1 cellular context compared by ENCODE assay signal in the genomic region with DNA sequence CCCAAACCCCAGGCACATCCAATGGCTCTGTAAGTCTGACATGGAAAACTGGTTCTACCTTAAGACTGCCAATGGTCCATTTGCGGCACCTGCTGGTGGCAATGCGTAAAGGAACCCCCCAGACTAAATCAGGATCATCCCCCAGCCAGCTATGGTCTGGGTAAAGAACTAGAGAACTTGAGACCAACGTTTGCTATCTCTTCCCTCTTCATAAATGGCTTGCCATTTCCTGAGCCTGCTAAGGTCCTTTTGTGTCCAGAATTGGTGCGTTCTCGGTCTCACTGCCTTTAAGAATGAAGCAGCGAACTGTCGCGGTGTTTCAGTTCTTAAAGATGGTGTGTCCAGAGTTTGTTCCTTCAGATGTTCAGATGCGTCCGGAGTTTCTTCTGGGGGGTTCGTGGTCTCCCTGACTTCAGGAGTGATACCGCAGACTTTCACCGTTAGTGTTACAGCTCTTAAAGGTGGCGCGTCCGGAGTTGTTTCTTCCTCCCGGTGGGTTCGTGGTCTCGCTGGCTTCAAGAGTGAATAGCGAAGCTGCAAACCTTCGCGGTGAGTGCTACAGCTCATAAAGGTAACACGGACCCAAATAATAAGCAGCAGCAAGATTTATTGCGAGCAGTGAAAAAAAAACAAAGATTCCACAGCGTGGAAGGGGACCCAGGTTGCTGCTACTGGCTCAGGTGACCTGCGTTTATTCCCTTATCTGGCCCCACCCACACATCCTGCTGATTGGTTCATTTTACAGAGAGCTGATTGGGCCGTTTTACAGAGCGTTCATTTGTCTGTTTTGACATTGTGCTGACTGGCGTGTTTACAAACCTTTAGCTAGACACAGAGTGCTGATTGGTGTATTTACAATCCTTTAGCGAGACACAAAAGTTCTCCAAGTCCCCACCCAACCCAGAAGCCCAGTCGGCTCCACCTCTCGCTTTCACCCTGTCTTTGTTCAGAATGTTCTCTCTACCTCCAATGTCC.
A peak's percentile ranks its signal among the peaks of the same experiment; 100 is the strongest.
TF ChIP-seq lines count a peak whose summit lies in the region.

No MANE protein-coding gene starts in this region.

TF ChIP-seq in GM12878, 131 proteins besides CTCF, POLR2A, EP300 and RAD21 (continued from another document and continues in another):
- TF ChIP-seq, protein P1, sequence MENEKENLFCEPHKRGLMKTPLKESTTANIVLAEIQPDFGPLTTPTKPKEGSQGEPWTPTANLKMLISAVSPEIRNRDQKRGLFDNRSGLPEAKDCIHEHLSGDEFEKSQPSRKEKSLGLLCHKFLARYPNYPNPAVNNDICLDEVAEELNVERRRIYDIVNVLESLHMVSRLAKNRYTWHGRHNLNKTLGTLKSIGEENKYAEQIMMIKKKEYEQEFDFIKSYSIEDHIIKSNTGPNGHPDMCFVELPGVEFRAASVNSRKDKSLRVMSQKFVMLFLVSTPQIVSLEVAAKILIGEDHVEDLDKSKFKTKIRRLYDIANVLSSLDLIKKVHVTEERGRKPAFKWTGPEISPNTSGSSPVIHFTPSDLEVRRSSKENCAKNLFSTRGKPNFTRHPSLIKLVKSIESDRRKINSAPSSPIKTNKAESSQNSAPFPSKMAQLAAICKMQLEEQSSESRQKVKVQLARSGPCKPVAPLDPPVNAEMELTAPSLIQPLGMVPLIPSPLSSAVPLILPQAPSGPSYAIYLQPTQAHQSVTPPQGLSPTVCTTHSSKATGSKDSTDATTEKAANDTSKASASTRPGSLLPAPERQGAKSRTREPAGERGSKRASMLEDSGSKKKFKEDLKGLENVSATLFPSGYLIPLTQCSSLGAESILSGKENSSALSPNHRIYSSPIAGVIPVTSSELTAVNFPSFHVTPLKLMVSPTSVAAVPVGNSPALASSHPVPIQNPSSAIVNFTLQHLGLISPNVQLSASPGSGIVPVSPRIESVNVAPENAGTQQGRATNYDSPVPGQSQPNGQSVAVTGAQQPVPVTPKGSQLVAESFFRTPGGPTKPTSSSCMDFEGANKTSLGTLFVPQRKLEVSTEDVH (IDR thresholded peaks at IDR 0.05; ENCODE audit: low read depth, partially characterized antibody): no peak
- no peak for TF ChIP-seq RCOR1 (conservative IDR thresholded peaks at IDR 0.05; ENCODE audit: low read depth, low read length)
- TF ChIP-seq MEF2A (IDR thresholded peaks at IDR 0.05; ENCODE audit: insufficient read depth, low read depth, low read length): no peak
- peak; percentile 95 for TF ChIP-seq SMC3 (IDR thresholded peaks at IDR 0.05; ENCODE audit: borderline replicate concordance, low read length)
- TF ChIP-seq EED (IDR thresholded peaks at IDR 0.05; ENCODE audit: low read depth): peak; percentile 50; the same call in 1 of the 2 replicates
- no peak for TF ChIP-seq CREM (IDR thresholded peaks at IDR 0.05; ENCODE audit: low read depth)
- no peak for TF ChIP-seq BMI1 (IDR thresholded peaks at IDR 0.05; ENCODE audit: borderline replicate concordance)
- TF ChIP-seq, protein P2, sequence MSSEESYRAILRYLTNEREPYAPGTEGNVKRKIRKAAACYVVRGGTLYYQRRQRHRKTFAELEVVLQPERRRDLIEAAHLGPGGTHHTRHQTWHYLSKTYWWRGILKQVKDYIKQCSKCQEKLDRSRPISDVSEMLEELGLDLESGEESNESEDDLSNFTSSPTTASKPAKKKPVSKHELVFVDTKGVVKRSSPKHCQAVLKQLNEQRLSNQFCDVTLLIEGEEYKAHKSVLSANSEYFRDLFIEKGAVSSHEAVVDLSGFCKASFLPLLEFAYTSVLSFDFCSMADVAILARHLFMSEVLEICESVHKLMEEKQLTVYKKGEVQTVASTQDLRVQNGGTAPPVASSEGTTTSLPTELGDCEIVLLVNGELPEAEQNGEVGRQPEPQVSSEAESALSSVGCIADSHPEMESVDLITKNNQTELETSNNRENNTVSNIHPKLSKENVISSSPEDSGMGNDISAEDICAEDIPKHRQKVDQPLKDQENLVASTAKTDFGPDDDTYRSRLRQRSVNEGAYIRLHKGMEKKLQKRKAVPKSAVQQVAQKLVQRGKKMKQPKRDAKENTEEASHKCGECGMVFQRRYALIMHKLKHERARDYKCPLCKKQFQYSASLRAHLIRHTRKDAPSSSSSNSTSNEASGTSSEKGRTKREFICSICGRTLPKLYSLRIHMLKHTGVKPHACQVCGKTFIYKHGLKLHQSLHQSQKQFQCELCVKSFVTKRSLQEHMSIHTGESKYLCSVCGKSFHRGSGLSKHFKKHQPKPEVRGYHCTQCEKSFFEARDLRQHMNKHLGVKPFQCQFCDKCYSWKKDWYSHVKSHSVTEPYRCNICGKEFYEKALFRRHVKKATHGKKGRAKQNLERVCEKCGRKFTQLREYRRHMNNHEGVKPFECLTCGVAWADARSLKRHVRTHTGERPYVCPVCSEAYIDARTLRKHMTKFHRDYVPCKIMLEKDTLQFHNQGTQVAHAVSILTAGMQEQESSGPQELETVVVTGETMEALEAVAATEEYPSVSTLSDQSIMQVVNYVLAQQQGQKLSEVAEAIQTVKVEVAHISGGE (CRISPR knock-in tag; IDR thresholded peaks at IDR 0.05): no peak
- TF ChIP-seq IKZF1 (conservative IDR thresholded peaks at IDR 0.05): 0 out of 2 replicates have a peak, but pooled peaks have one; percentile 27
- TF ChIP-seq MYC (IDR thresholded peaks at IDR 0.05; ENCODE audit: insufficient read depth, insufficient read length, insufficient replicate concordance, low read length, severe bottlenecking): no peak
- TF ChIP-seq KDM1A (IDR thresholded peaks at IDR 0.05; ENCODE audit: borderline replicate concordance): no peak
- TF ChIP-seq, protein P3, sequence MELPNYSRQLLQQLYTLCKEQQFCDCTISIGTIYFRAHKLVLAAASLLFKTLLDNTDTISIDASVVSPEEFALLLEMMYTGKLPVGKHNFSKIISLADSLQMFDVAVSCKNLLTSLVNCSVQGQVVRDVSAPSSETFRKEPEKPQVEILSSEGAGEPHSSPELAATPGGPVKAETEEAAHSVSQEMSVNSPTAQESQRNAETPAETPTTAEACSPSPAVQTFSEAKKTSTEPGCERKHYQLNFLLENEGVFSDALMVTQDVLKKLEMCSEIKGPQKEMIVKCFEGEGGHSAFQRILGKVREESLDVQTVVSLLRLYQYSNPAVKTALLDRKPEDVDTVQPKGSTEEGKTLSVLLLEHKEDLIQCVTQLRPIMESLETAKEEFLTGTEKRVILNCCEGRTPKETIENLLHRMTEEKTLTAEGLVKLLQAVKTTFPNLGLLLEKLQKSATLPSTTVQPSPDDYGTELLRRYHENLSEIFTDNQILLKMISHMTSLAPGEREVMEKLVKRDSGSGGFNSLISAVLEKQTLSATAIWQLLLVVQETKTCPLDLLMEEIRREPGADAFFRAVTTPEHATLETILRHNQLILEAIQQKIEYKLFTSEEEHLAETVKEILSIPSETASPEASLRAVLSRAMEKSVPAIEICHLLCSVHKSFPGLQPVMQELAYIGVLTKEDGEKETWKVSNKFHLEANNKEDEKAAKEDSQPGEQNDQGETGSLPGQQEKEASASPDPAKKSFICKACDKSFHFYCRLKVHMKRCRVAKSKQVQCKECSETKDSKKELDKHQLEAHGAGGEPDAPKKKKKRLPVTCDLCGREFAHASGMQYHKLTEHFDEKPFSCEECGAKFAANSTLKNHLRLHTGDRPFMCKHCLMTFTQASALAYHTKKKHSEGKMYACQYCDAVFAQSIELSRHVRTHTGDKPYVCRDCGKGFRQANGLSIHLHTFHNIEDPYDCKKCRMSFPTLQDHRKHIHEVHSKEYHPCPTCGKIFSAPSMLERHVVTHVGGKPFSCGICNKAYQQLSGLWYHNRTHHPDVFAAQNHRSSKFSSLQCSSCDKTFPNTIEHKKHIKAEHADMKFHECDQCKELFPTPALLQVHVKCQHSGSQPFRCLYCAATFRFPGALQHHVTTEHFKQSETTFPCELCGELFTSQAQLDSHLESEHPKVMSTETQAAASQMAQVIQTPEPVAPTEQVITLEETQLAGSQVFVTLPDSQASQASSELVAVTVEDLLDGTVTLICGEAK (IDR thresholded peaks at IDR 0.05; ENCODE audit: borderline replicate concordance): no peak
- TF ChIP-seq, protein P4, sequence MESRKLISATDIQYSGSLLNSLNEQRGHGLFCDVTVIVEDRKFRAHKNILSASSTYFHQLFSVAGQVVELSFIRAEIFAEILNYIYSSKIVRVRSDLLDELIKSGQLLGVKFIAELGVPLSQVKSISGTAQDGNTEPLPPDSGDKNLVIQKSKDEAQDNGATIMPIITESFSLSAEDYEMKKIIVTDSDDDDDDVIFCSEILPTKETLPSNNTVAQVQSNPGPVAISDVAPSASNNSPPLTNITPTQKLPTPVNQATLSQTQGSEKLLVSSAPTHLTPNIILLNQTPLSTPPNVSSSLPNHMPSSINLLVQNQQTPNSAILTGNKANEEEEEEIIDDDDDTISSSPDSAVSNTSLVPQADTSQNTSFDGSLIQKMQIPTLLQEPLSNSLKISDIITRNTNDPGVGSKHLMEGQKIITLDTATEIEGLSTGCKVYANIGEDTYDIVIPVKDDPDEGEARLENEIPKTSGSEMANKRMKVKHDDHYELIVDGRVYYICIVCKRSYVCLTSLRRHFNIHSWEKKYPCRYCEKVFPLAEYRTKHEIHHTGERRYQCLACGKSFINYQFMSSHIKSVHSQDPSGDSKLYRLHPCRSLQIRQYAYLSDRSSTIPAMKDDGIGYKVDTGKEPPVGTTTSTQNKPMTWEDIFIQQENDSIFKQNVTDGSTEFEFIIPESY (IDR thresholded peaks at IDR 0.05): no peak
- TF ChIP-seq, protein P5, sequence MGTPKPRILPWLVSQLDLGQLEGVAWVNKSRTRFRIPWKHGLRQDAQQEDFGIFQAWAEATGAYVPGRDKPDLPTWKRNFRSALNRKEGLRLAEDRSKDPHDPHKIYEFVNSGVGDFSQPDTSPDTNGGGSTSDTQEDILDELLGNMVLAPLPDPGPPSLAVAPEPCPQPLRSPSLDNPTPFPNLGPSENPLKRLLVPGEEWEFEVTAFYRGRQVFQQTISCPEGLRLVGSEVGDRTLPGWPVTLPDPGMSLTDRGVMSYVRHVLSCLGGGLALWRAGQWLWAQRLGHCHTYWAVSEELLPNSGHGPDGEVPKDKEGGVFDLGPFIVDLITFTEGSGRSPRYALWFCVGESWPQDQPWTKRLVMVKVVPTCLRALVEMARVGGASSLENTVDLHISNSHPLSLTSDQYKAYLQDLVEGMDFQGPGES (IDR thresholded peaks at IDR 0.05): no peak
- no peak for TF ChIP-seq SUPT20H (IDR thresholded peaks at IDR 0.05; ENCODE audit: borderline replicate concordance, control insufficient read depth, low read depth, low read length)
- no peak for TF ChIP-seq JUND (IDR thresholded peaks at IDR 0.05; ENCODE audit: low read depth, low read length)
- no peak for TF ChIP-seq SIN3A (IDR thresholded peaks at IDR 0.05; ENCODE audit: low read depth, low read length)
- no peak for TF ChIP-seq SMARCA5 (IDR thresholded peaks at IDR 0.05)
- 0 out of 2 replicates have a peak, but pooled peaks have one; percentile 34 for TF ChIP-seq IRF4 (IDR thresholded peaks at IDR 0.05; ENCODE audit: low read depth, low read length)
- TF ChIP-seq BHLHE40 (IDR thresholded peaks at IDR 0.05; ENCODE audit: borderline replicate concordance in 1 of 2, low read depth in 2 of 2, low read length in 1 of 2): peak; percentile 43 to 60; a peak in 2 of 4 replicates
- 0 out of 2 replicates have a peak, but pooled peaks have one; percentile 32 for TF ChIP-seq POLR2AphosphoS5 (IDR thresholded peaks at IDR 0.05; ENCODE audit: low read length)
- TF ChIP-seq, protein P6, sequence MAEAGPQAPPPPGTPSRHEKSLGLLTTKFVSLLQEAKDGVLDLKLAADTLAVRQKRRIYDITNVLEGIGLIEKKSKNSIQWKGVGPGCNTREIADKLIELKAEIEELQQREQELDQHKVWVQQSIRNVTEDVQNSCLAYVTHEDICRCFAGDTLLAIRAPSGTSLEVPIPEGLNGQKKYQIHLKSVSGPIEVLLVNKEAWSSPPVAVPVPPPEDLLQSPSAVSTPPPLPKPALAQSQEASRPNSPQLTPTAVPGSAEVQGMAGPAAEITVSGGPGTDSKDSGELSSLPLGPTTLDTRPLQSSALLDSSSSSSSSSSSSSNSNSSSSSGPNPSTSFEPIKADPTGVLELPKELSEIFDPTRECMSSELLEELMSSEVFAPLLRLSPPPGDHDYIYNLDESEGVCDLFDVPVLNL (IDR thresholded peaks at IDR 0.05; ENCODE audit: low read depth, low read length): no peak
- peak; percentile 67 for TF ChIP-seq SP1 (IDR thresholded peaks at IDR 0.05; ENCODE audit: low read depth, low read length)
- TF ChIP-seq TAF1 (IDR thresholded peaks at IDR 0.05; ENCODE audit: borderline replicate concordance, low read depth, low read length): 0 out of 2 replicates have a peak, but pooled peaks have one; percentile 34
- no peak for TF ChIP-seq SMAD5 (IDR thresholded peaks at IDR 0.05; ENCODE audit: low read depth)
- no peak for TF ChIP-seq NR2C2 (IDR thresholded peaks at IDR 0.05; ENCODE audit: borderline replicate concordance, control insufficient read depth, insufficient read length, low read depth)
- no peak for TF ChIP-seq TBL1XR1 (IDR thresholded peaks at IDR 0.05; ENCODE audit: low read depth, low read length)
- no peak for TF ChIP-seq ZBED1 (IDR thresholded peaks at IDR 0.05; ENCODE audit: borderline replicate concordance)
- TF ChIP-seq, protein P7, sequence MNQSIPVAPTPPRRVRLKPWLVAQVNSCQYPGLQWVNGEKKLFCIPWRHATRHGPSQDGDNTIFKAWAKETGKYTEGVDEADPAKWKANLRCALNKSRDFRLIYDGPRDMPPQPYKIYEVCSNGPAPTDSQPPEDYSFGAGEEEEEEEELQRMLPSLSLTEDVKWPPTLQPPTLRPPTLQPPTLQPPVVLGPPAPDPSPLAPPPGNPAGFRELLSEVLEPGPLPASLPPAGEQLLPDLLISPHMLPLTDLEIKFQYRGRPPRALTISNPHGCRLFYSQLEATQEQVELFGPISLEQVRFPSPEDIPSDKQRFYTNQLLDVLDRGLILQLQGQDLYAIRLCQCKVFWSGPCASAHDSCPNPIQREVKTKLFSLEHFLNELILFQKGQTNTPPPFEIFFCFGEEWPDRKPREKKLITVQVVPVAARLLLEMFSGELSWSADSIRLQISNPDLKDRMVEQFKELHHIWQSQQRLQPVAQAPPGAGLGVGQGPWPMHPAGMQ (IDR thresholded peaks at IDR 0.05; ENCODE audit: borderline replicate concordance): no peak
- no peak for TF ChIP-seq NBN (IDR thresholded peaks at IDR 0.05)
- TF ChIP-seq, protein P8, sequence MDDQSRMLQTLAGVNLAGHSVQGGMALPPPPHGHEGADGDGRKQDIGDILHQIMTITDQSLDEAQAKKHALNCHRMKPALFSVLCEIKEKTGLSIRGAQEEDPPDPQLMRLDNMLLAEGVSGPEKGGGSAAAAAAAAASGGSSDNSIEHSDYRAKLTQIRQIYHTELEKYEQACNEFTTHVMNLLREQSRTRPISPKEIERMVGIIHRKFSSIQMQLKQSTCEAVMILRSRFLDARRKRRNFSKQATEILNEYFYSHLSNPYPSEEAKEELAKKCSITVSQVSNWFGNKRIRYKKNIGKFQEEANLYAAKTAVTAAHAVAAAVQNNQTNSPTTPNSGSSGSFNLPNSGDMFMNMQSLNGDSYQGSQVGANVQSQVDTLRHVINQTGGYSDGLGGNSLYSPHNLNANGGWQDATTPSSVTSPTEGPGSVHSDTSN (IDR thresholded peaks at IDR 0.05; ENCODE audit: insufficient replicate concordance, low read depth, low read length): peak; percentile 33
- TF ChIP-seq, protein P9, sequence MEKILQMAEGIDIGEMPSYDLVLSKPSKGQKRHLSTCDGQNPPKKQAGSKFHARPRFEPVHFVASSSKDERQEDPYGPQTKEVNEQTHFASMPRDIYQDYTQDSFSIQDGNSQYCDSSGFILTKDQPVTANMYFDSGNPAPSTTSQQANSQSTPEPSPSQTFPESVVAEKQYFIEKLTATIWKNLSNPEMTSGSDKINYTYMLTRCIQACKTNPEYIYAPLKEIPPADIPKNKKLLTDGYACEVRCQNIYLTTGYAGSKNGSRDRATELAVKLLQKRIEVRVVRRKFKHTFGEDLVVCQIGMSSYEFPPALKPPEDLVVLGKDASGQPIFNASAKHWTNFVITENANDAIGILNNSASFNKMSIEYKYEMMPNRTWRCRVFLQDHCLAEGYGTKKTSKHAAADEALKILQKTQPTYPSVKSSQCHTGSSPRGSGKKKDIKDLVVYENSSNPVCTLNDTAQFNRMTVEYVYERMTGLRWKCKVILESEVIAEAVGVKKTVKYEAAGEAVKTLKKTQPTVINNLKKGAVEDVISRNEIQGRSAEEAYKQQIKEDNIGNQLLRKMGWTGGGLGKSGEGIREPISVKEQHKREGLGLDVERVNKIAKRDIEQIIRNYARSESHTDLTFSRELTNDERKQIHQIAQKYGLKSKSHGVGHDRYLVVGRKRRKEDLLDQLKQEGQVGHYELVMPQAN (conservative IDR thresholded peaks at IDR 0.05): no peak
- TF ChIP-seq LARP7 (IDR thresholded peaks at IDR 0.05): no peak
